In genomic region chr1:15189692-15190321, GRCh38 we compare ENCODE assay signal across 18 cellular contexts. TPM values are rescaled to one million over a fixed set of nuclear protein-coding genes. Genes with fewer than 3 reads are reported as not detected.
A peak's percentile ranks its signal among the peaks of the same experiment; 100 is the strongest.
DNase-seq lines count a peak whose midpoint lies in the region; ATAC-seq, FAIRE-seq and TF ChIP-seq lines count a peak whose summit lies in the region.
"Had no signal": no experiment of that assay in that cellular context is flagged by ENCODE, and none has a peak within 500 bp of the region (broad histone marks: within the 10 kb centered on the region; RNA-seq: fewer than 3 reads in every experiment).

No MANE protein-coding gene starts in this region.

- no peaks in the 10 kb centered on the region for H3K27me3 ChIP-seq in rectal smooth muscle tissue (ENCODE audit: control insufficient read depth, insufficient read depth, low read length)

- H3K4me3 ChIP-seq in kidney (ENCODE audit: low read length in 2 of 2): no peak overlapping the region
- H3K4me3 ChIP-seq in rectal smooth muscle tissue (ENCODE audit: low read length): no peak overlapping the region

- H3K9ac ChIP-seq in kidney (ENCODE audit: low read length in 2 of 2): peak overlapping the region; percentile 13 to 35
- H3K9ac ChIP-seq in rectal smooth muscle tissue (ENCODE audit: low read length): no peak overlapping the region

- intact Hi-C loops in kidney (cut with DNase I): no loop called here

- POLR2A ChIA-PET in RWPE1 (lab: Yijun Ruan, JAX; ENCODE audit: low non-redundant PET): no interaction called here

- CTCF ChIA-PET in RWPE1 (lab: Yijun Ruan, JAX): no interaction called here

- FAIRE-seq in kidney (lab: Jason Lieb, UNC): no peak
- FAIRE-seq: colon had no signal

- H3K27ac ChIP-seq in RWPE1 (peak overlapping the region; percentile 14), kidney (ENCODE audit: low read depth in 2 of 2, low read length in 2 of 2) (peak overlapping the region; percentile 60 to 79), rectal smooth muscle tissue (ENCODE audit: low read depth, low read length) (peak overlapping the region; percentile 30)

- TF ChIP-seq CTCF in RWPE1 (conservative IDR thresholded peaks at IDR 0.05; ENCODE audit: low read depth) (no peak), kidney (IDR thresholded peaks at IDR 0.05; ENCODE audit: borderline replicate concordance, extremely low read depth, insufficient read depth) (no peak)

- H3K4me1 ChIP-seq in kidney (ENCODE audit: control insufficient read depth in 1 of 2, insufficient read depth in 1 of 2, low read depth in 1 of 2, low read length in 2 of 2) (peaks cover 50 to 56% of the 10 kb centered on the region in 2 donors), rectal smooth muscle tissue (ENCODE audit: control insufficient read depth, insufficient read depth, low read length) (peaks cover 22% of the 10 kb centered on the region)

- DNase-seq in RWPE1 (ENCODE audit: low spot score) (no peak), kidney (no peak), NCI-H2081 (lab: John Stamatoyannopoulos, UW) (no peak), pons (ENCODE audit: low spot score) (no peak)
- DNase-seq in activated CD8-positive, alpha-beta memory T cell treated with anti-CD3 and anti-CD28 coated beads, Interleukin-2, amount 50 U/mL, for 4 hours: no peak
- DNase-seq: activated CD4-positive, CD25-positive, alpha-beta regulatory T cell treated with anti-CD3 and anti-CD28 coated beads, Interleukin-2, amount 50 U/mL, for 72 hours; activated T-cell treated with anti-CD3 and anti-CD28 coated beads for 4 hours; C1 segment of cervical spinal cord; HCEC 1CT; mammary epithelial cell; MV-4-11; NCI-H2171 treated with DMSO at 0.1 percent for 48 hours; stimulated activated naive CD4-positive, alpha-beta T cell treated with Interleukin-2 at 50 U/mL for 16 hours; SW 1271 had no signal

- H3K36me3 ChIP-seq in kidney (ENCODE audit: control insufficient read depth in 1 of 2, insufficient read depth in 2 of 2, low read length in 2 of 2) (no peaks in the 10 kb centered on the region), rectal smooth muscle tissue (ENCODE audit: control insufficient read depth, insufficient read depth, low read length) (no peaks in the 10 kb centered on the region)

- ATAC-seq in GM19025 (IDR thresholded peaks at IDR 0.05; ENCODE audit: low read depth, unreplicated experiment): peak; percentile 66
- ATAC-seq in GM19328 (IDR thresholded peaks at IDR 0.05; ENCODE audit: unreplicated experiment): no peak

- H3K9me3 ChIP-seq in kidney (ENCODE audit: control insufficient read depth in 1 of 2, low read length in 2 of 2): no peaks in the 10 kb centered on the region

RNA-seq across cellular contexts. Expression of gene TMEM51, which starts 36.3 kb away (rescaled TPM):
- 48.4 TPM for total RNA-seq in kidney
- 38.1 TPM for polyA plus RNA-seq in kidney (ENCODE audit: insufficient read depth, low read depth, low replicate concordance)

RNA-seq across cellular contexts. Expression of gene FHAD1, which starts 57.2 kb away (rescaled TPM):
- 4.2 TPM for total RNA-seq in kidney
- 0.84 TPM for polyA plus RNA-seq in kidney (ENCODE audit: insufficient read depth, low read depth, low replicate concordance)

Comparison
In these comparisons a context has a peak if more than half of its experiments do, and no peak if none do; other contexts are left out.
1. H3K27ac ChIP-seq: peak in every context shown above with its lines; median percentile 70 in kidney; 30 in rectal smooth muscle tissue; 14 in RWPE1.